ENCODE assay signal across 20 cellular contexts in the genomic region with DNA sequence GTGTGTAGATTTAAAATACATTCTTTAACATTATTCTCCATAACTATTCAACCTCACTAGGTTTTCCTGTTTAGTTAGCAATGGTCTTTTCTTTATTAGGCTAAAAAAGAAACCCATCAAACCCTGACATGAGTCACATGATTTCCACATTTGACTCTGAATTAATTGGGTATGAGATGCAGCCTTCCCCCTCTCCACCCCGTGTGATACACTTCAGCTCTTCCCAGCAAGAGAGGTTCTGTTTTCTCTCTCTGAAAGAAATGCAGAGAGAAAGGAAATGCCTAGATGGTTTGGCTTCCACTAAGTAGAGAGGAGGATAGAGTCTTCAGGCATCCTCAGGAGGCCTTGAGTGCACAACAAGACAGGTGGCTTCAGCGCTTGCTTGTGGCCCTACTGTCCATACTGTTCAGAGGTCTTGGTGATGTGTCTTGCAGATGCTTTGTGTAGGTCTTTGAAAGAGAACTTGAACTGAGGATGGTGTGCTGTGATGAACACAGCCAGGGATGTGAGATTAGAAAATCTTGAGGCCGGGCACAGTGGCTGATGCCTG. TPM values are rescaled to one million over a fixed set of nuclear protein-coding genes. Genes with fewer than 3 reads are reported as not detected.
DNase-seq lines count a peak whose midpoint lies in the region; ATAC-seq and TF ChIP-seq lines count a peak whose summit lies in the region.
"Had no signal": no experiment of that assay in that cellular context is flagged by ENCODE, and none has a peak within 500 bp of the region (broad histone marks: within the 10 kb centered on the region; RNA-seq: fewer than 3 reads in every experiment).

No MANE protein-coding gene starts in this region.

- WGBS in right cardiac atrium, result 88% methylated on average over 3 of the region's 3 CpGs

- no peak for TF ChIP-seq POLR2A in erythroblast (IDR thresholded peaks at IDR 0.05; ENCODE audit: low read length)

- no peaks in the 10 kb centered on the region for H3K4me1 ChIP-seq in right cardiac atrium (ENCODE audit: control insufficient read depth, insufficient read depth, low read length)
- H3K4me1 ChIP-seq: body of pancreas, prostate gland had no signal

- no peak overlapping the region for H3K27ac ChIP-seq in right cardiac atrium (ENCODE audit: low read length)
- H3K27ac ChIP-seq: body of pancreas, prostate gland, upper lobe of right lung had no signal

- intact Hi-C loops in activated CD4-positive, alpha-beta T cell treated with anti-CD3 and anti-CD28 coated beads, Interleukin-2, amount 10 ng/mL, durations not matched to agents 24 days and 14 days (cut with micrococcal nuclease), result no loop called here
- intact Hi-C loops in right cardiac atrium (cut with DNase I), result no loop called here

- H3K27me3 Mint-ChIP-seq in activated CD4-positive, alpha-beta T cell treated with anti-CD3 and anti-CD28 coated beads, Interleukin-2, amount 10 ng/mL, durations not matched to agents 24 days and 14 days, result no peaks in the 10 kb centered on the region
- no peaks in the 10 kb centered on the region for H3K27me3 Mint-ChIP-seq in T-helper 2 cell treated with Interferon-gamma antibody and Interleukin-4, amounts not matched to agents 5 μg/mL and 100 μg/mL, for 36 hours (ENCODE audit: low read depth)
- H3K27me3 Mint-ChIP-seq in central memory CD8-positive, alpha-beta T cell, result no peaks in the 10 kb centered on the region

- H3K27ac Mint-ChIP-seq in activated CD4-positive, alpha-beta T cell treated with anti-CD3 and anti-CD28 coated beads, Interleukin-2, amount 10 ng/mL, durations not matched to agents 24 days and 14 days, result peak overlapping the region; percentile 90
- H3K27ac Mint-ChIP-seq in T-helper 2 cell treated with Interferon-gamma antibody and Interleukin-4, amounts not matched to agents 5 μg/mL and 100 μg/mL, for 36 hours, result peak overlapping the region; percentile 87
- peak overlapping the region; percentile 71 for H3K27ac Mint-ChIP-seq in central memory CD8-positive, alpha-beta T cell (ENCODE audit: low read depth)

- no peak for ATAC-seq in central memory CD8-positive, alpha-beta T cell (replicated peaks; ENCODE audit: extremely low read depth, poor library complexity, severe bottlenecking)
- ATAC-seq in GM21447 (IDR thresholded peaks at IDR 0.05; ENCODE audit: unreplicated experiment), result no peak
- ATAC-seq in right cardiac atrium, result no peak
- ATAC-seq: body of pancreas, HCT116, HepG2, upper lobe of right lung had no signal

- H3K9me3 ChIP-seq in right cardiac atrium (ENCODE audit: control insufficient read depth, low read length), result no peaks in the 10 kb centered on the region
- H3K9me3 ChIP-seq: body of pancreas, prostate gland, upper lobe of right lung had no signal

- H3K9me3 Mint-ChIP-seq in activated CD4-positive, alpha-beta T cell treated with anti-CD3 and anti-CD28 coated beads, Interleukin-2, amount 10 ng/mL, durations not matched to agents 24 days and 14 days, result no peaks in the 10 kb centered on the region
- H3K9me3 Mint-ChIP-seq in T-helper 2 cell treated with Interferon-gamma antibody and Interleukin-4, amounts not matched to agents 5 μg/mL and 100 μg/mL, for 36 hours, result no peaks in the 10 kb centered on the region
- no peaks in the 10 kb centered on the region for H3K9me3 Mint-ChIP-seq in central memory CD8-positive, alpha-beta T cell

- DNase-seq in activated CD4-positive, alpha-beta T cell treated with anti-CD3 and anti-CD28 coated beads, Interleukin-2, amount 10 ng/mL, durations not matched to agents 24 days and 14 days, result no peak
- no peak for DNase-seq in activated CD4-positive, alpha-beta T cell treated with anti-CD3 and anti-CD28 coated beads for 1 hour
- DNase-seq in GM12865 (ENCODE audit: low read depth) (peak; percentile 62), right cardiac atrium (no peak), erythroblast (lab: John Stamatoyannopoulos, UW) (no peak)
- DNase-seq in T-helper 2 cell treated with Interferon-gamma antibody and Interleukin-4, amounts not matched to agents 5 μg/mL and 100 μg/mL, for 36 hours (ENCODE audit: low spot score), result no peak
- no peak for DNase-seq in central memory CD8-positive, alpha-beta T cell (ENCODE audit: low spot score in 2 of 2)
- DNase-seq: 8988T, body of pancreas, DMS79, head of caudate nucleus, NCI-H1105, NCI-H1930, NCI-H226, upper lobe of right lung had no signal

- peaks cover 42% of the 10 kb centered on the region for H3K4me1 Mint-ChIP-seq in activated CD4-positive, alpha-beta T cell treated with anti-CD3 and anti-CD28 coated beads, Interleukin-2, amount 10 ng/mL, durations not matched to agents 24 days and 14 days
- H3K4me1 Mint-ChIP-seq in T-helper 2 cell treated with Interferon-gamma antibody and Interleukin-4, amounts not matched to agents 5 μg/mL and 100 μg/mL, for 36 hours (ENCODE audit: low read depth), result peaks cover 60% of the 10 kb centered on the region
- H3K4me1 Mint-ChIP-seq in central memory CD8-positive, alpha-beta T cell, result peaks cover 27% of the 10 kb centered on the region

- H3K36me3 Mint-ChIP-seq in activated CD4-positive, alpha-beta T cell treated with anti-CD3 and anti-CD28 coated beads, Interleukin-2, amount 10 ng/mL, durations not matched to agents 24 days and 14 days (ENCODE audit: low read depth), result peaks cover 5% of the 10 kb centered on the region
- peaks cover 15% of the 10 kb centered on the region for H3K36me3 Mint-ChIP-seq in T-helper 2 cell treated with Interferon-gamma antibody and Interleukin-4, amounts not matched to agents 5 μg/mL and 100 μg/mL, for 36 hours (ENCODE audit: low read depth)
- no peaks in the 10 kb centered on the region for H3K36me3 Mint-ChIP-seq in central memory CD8-positive, alpha-beta T cell (ENCODE audit: insufficient read depth)

- no peaks in the 10 kb centered on the region for H3K27me3 ChIP-seq in right cardiac atrium (ENCODE audit: control insufficient read depth, insufficient read depth)
- H3K27me3 ChIP-seq: body of pancreas, upper lobe of right lung had no signal

- peak overlapping the region; percentile 2 for H3K4me3 ChIP-seq in GM12865 (ENCODE audit: low read depth, low read length)
- H3K4me3 ChIP-seq in right cardiac atrium (ENCODE audit: low read length), result no peak overlapping the region
- H3K4me3 ChIP-seq: body of pancreas, lung, prostate gland, upper lobe of right lung had no signal

- peak overlapping the region; percentile 55 for H3K4me3 Mint-ChIP-seq in activated CD4-positive, alpha-beta T cell treated with anti-CD3 and anti-CD28 coated beads, Interleukin-2, amount 10 ng/mL, durations not matched to agents 24 days and 14 days
- peak overlapping the region; percentile 54 for H3K4me3 Mint-ChIP-seq in T-helper 2 cell treated with Interferon-gamma antibody and Interleukin-4, amounts not matched to agents 5 μg/mL and 100 μg/mL, for 36 hours
- no peak overlapping the region for H3K4me3 Mint-ChIP-seq in central memory CD8-positive, alpha-beta T cell

- no peak for TF ChIP-seq CTCF in GM12865 (IDR thresholded peaks at IDR 0.05; ENCODE audit: insufficient read depth, low read depth, low read length, missing control alignments)

RNA-seq across cellular contexts. Expression of a gene that starts 17.3 kb away (rescaled TPM):
- 21.5 and 24.7 TPM in 2 replicates for total RNA-seq in activated CD4-positive, alpha-beta T cell treated with anti-CD3 and anti-CD28 coated beads, Interleukin-2, amount 10 ng/mL, durations not matched to agents 24 days and 14 days
- total RNA-seq in right cardiac atrium, result 10 to 100 TPM; 15.4 to 19.6 (median 16.9) TPM
- 13.9 TPM for polyA plus RNA-seq in right cardiac atrium

RNA-seq across cellular contexts. Expression of a gene that starts 17.9 kb away (rescaled TPM):
- total RNA-seq in activated CD4-positive, alpha-beta T cell treated with anti-CD3 and anti-CD28 coated beads, Interleukin-2, amount 10 ng/mL, durations not matched to agents 24 days and 14 days, result 49.4 and 50.3 TPM in 2 replicates
- total RNA-seq in right cardiac atrium, result 10 to 100 TPM; 20.2 to 30.5 (median 27.8) TPM
- 22.2 TPM for polyA plus RNA-seq in right cardiac atrium
